5 cellular contexts compared by ENCODE assay signal in genomic region chr5:12294151-12294550, GRCh38.
"Had no signal": no experiment of that assay in that cellular context is flagged by ENCODE, and none has a peak within 500 bp of the region (broad histone marks: within the 10 kb centered on the region; RNA-seq: fewer than 3 reads in every experiment).

No MANE protein-coding gene starts in this region.

- H2AFZ ChIP-seq: GM23338 had no signal

- ATAC-seq: GM23338, HepG2 had no signal

- DNase-seq: H9, HCEC 1CT, KBM-7 had no signal

- H3K4me3 ChIP-seq: GM23338 had no signal

- H3K4me2 ChIP-seq: GM23338 had no signal
